Comparison of ENCODE assay signal across 10 cellular contexts in the genomic region with DNA sequence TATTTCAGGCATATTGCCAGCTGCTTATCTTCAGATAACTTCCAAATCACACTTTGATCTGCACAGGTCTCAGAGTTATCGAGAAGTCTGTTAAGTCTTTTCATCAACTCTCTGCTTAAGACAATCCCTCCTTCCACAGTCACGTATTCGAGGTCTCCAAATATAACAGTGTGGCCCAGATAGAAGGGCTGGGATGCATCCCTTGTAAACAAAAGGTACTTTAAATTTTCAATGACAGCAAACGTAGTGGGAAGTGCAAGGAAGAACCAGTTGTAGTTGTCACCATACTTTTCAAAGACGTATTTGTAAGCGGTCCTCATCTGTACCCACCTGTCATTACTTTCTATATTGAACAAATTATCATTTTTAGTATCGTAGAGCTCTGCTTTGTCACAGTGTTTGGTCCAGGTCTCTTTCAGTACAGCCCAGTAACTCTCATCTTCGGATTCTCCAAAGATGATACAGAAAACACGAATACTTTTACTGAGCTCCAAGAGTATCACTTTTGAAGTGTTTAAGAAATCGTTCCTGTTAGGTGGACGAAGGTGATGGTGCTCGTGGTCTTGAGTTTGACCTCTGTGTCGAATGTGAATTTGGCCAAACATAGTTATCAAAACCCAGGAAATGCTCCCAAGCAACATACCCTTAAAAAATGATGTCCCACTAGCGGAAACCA. TPM values are rescaled to one million over a fixed set of nuclear protein-coding genes. Genes with fewer than 3 reads are reported as not detected.
A peak's percentile ranks its signal among the peaks of the same experiment; 100 is the strongest.
DNase-seq lines count a peak whose midpoint lies in the region; ATAC-seq and TF ChIP-seq lines count a peak whose summit lies in the region.
"Had no signal": no experiment of that assay in that cellular context is flagged by ENCODE, and none has a peak within 500 bp of the region (broad histone marks: within the 10 kb centered on the region; RNA-seq: fewer than 3 reads in every experiment).

No MANE protein-coding gene starts in this region.

- H3K4me1 ChIP-seq in left lung (no peaks in the 10 kb centered on the region), thymus (ENCODE audit: control insufficient read depth, insufficient read depth, low read length) (no peaks in the 10 kb centered on the region)

- WGBS in thymus: 74% methylated on average over 14 of the region's 14 CpGs

- intact Hi-C loops in left lung (cut with DNase I): no loop called here

- H3K27me3 Mint-ChIP-seq in activated CD8-positive, alpha-beta memory T cell treated with anti-CD3 and anti-CD28 coated beads, Interleukin-2, amount 10 ng/mL, durations not matched to agents 7 days and 5 days: peaks cover 31% of the 10 kb centered on the region

- CTCF ChIA-PET in activated CD8-positive, alpha-beta memory T cell treated with anti-CD3 and anti-CD28 coated beads, Interleukin-2, amount 10 ng/mL, durations not matched to agents 7 days and 5 days (lab: Charles Lee): no interaction called here

- H3K4me1 Mint-ChIP-seq in activated CD8-positive, alpha-beta memory T cell treated with anti-CD3 and anti-CD28 coated beads, Interleukin-2, amount 10 ng/mL, durations not matched to agents 7 days and 5 days: peaks cover 1% of the 10 kb centered on the region

- H3K36me3 ChIP-seq in left lung (no peaks in the 10 kb centered on the region), thymus (ENCODE audit: control insufficient read depth, insufficient read depth) (no peaks in the 10 kb centered on the region)

- in situ Hi-C loops in astrocyte of the cerebellum (cut with HindIII; ENCODE audit: low sequenced_read_pairs): no loop called here

- H3K4me3 ChIP-seq in astrocyte of the cerebellum (ENCODE audit: low read depth, low read length): peak overlapping the region; percentile 38
- H3K4me3 ChIP-seq in left lung: peak overlapping the region; percentile 19 to 41
- peak overlapping the region; percentile 40 for H3K4me3 ChIP-seq in thymus (ENCODE audit: low read length)

- H3K36me3 Mint-ChIP-seq in activated CD8-positive, alpha-beta memory T cell treated with anti-CD3 and anti-CD28 coated beads, Interleukin-2, amount 10 ng/mL, durations not matched to agents 7 days and 5 days: no peaks in the 10 kb centered on the region
- H3K36me3 Mint-ChIP-seq: CD4-positive, CD25-positive, alpha-beta regulatory T cell had no signal

- H3K9me3 ChIP-seq in left lung (no peaks in the 10 kb centered on the region), thymus (ENCODE audit: control insufficient read depth) (no peaks in the 10 kb centered on the region)

- H3K27ac Mint-ChIP-seq in activated CD8-positive, alpha-beta memory T cell treated with anti-CD3 and anti-CD28 coated beads, Interleukin-2, amount 10 ng/mL, durations not matched to agents 7 days and 5 days: no peak overlapping the region
- H3K27ac Mint-ChIP-seq: CD4-positive, CD25-positive, alpha-beta regulatory T cell had no signal

- DNase-seq in activated CD8-positive, alpha-beta memory T cell treated with anti-CD3 and anti-CD28 coated beads, Interleukin-2, amount 10 ng/mL, durations not matched to agents 7 days and 5 days: no peak
- no peak for DNase-seq in activated CD8-positive, alpha-beta memory T cell treated with anti-CD3 and anti-CD28 coated beads for 24 hours
- DNase-seq in astrocyte of the cerebellum (ENCODE audit: low read depth) (no peak), left lung (no peak), NCI-H510A treated with DMSO at 0.1 percent for 48 hours (lab: John Stamatoyannopoulos, UW) (no peak)
- DNase-seq: CD4-positive, CD25-positive, alpha-beta regulatory T cell had no signal

- H3K27ac ChIP-seq in left lung: no peak overlapping the region
- no peak overlapping the region for H3K27ac ChIP-seq in thymus (ENCODE audit: low read depth)
- H3K27ac ChIP-seq: epithelial cell of prostate had no signal

- no peak for ATAC-seq in activated CD8-positive, alpha-beta memory T cell treated with anti-CD3 and anti-CD28 coated beads, Interleukin-2, amount 10 ng/mL, durations not matched to agents 7 days and 5 days
- ATAC-seq in left lung (no peak), HG03196 (IDR thresholded peaks at IDR 0.05; ENCODE audit: unreplicated experiment) (no peak), GM21381 (IDR thresholded peaks at IDR 0.05; ENCODE audit: unreplicated experiment) (no peak)

- TF ChIP-seq CTCF in astrocyte of the cerebellum (IDR thresholded peaks at IDR 0.05; ENCODE audit: low read depth, low read length, missing control alignments) (no peak), left lung (IDR thresholded peaks at IDR 0.05) (no peak)

- H3K9me3 Mint-ChIP-seq in activated CD8-positive, alpha-beta memory T cell treated with anti-CD3 and anti-CD28 coated beads, Interleukin-2, amount 10 ng/mL, durations not matched to agents 7 days and 5 days (ENCODE audit: low read depth): peaks cover 6% of the 10 kb centered on the region

- H3K27me3 ChIP-seq in left lung (peaks cover 0 to 12% of the 10 kb centered on the region in 2 donors), thymus (ENCODE audit: control insufficient read depth, insufficient read depth) (no peaks in the 10 kb centered on the region)

- peak overlapping the region; percentile 51 for H3K4me3 Mint-ChIP-seq in activated CD8-positive, alpha-beta memory T cell treated with anti-CD3 and anti-CD28 coated beads, Interleukin-2, amount 10 ng/mL, durations not matched to agents 7 days and 5 days

RNA-seq across cellular contexts. Expression of a gene that starts 0.4 kb away (rescaled TPM):
- under 1 TPM in 1 of 2 experiments, not detected in 1; 0.19 TPM for total RNA-seq in activated CD8-positive, alpha-beta memory T cell treated with anti-CD3 and anti-CD28 coated beads, Interleukin-2, amount 10 ng/mL, durations not matched to agents 7 days and 5 days
- under 1 TPM; 0.39 to 0.41 TPM for total RNA-seq in left lung
- polyA plus RNA-seq in thymus: 0.48 TPM
- total RNA-seq: CD4-positive, CD25-positive, alpha-beta regulatory T cell had no signal

RNA-seq across cellular contexts. Expression of a gene that starts 38.7 kb away (rescaled TPM):
- total RNA-seq in activated CD8-positive, alpha-beta memory T cell treated with anti-CD3 and anti-CD28 coated beads, Interleukin-2, amount 10 ng/mL, durations not matched to agents 7 days and 5 days: under 1 TPM; 0.54 to 0.67 TPM
- 10 to 100 TPM; 23.3 to 29.1 TPM for total RNA-seq in left lung
- polyA plus RNA-seq in thymus: 1.1 TPM

Comparison
In these comparisons a context has a peak if more than half of its experiments do, and no peak if none do; other contexts are left out.
1. RNA of a gene that starts 38.7 kb away (total RNA-seq): 23.3 to 29.1 TPM in left lung; 0.54 to 0.67 TPM in activated CD8-positive, alpha-beta memory T cell treated with anti-CD3 and anti-CD28 coated beads, Interleukin-2, amount 10 ng/mL, durations not matched to agents 7 days and 5 days; every median in the first group is over 10 times any median in the second.
2. Peak in every context shown above with its lines, with median percentiles within 50 percentile points of each other: H3K4me3 ChIP-seq.